Comparison of ENCODE assay signal across 20 cellular contexts in the genomic region with DNA sequence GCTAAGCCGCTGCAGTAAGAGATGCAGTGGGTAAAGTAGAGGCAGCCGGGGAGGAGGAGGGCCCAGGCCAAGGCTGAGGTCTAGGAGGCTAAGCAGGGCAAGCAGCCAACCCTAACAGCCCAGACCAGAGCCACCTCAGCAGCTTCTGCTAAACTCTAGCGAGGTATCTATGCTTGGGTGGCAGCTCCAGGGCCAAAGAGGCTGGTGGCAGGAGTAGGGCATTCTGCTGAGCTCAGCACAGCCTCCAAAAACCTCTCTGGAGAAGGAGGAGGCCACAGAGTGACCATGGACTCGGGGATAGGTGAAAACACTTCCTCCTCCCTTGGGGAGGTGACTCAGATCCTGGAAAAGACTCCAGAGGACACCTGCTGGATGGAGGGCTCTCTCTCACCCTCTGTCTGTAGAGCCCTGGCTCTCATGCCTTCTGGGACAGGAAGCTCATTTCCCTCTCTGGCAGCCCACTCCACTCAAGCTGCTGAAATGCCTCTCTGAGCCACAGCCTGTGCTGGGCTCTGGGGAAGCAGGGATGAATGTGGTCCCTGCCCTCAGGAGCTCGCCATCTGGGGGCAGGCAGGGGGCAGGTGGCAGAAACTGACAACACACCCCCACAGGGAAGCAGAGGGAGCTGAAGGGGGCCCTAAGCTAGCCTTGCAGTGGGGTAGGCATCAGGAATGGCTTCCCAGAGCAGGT. TPM values are rescaled to one million over a fixed set of nuclear protein-coding genes. Genes with fewer than 3 reads are reported as not detected.
DNase-seq lines count a peak whose midpoint lies in the region; ATAC-seq and TF ChIP-seq lines count a peak whose summit lies in the region.
"Had no signal": no experiment of that assay in that cellular context is flagged by ENCODE, and none has a peak within 500 bp of the region (broad histone marks: within the 10 kb centered on the region; RNA-seq: fewer than 3 reads in every experiment).

No MANE protein-coding gene starts in this region.

- DNase-seq in Daoy (ENCODE audit: low read depth) (peak; percentile 21), HT-29 (ENCODE audit: low spot score) (peak; percentile 34), WTC11 (ENCODE audit: low spot score) (no peak), right lobe of liver (no peak), T-helper 9 cell (no peak), G401 (ENCODE audit: low spot score) (no peak)
- DNase-seq: activated CD4-positive, CD25-positive, alpha-beta regulatory T cell treated with anti-CD3 and anti-CD28 coated beads, Interleukin-2, amount 50 U/mL, for 72 hours; activated gamma-delta T cell; amygdala; cerebellar nuclear complex; naive thymus-derived CD4-positive, alpha-beta T cell; NCI-H2107; NCI-H774; stimulated activated naive CD8-positive, alpha-beta T cell treated with anti-CD3 and anti-CD28 coated beads, Interleukin-15, Interleukin-2, amounts not matched to agents 100 U/mL and 50 U/mL, for 24 hours; trophoblast cell had no signal

- H3K27ac Mint-ChIP-seq in WTC11 = no peak overlapping the region
- H3K27ac Mint-ChIP-seq: naive thymus-derived CD4-positive, alpha-beta T cell; T-helper 1 cell treated with Interleukin-12 subunit alpha and Interleukin-12 subunit beta and Interleukin-4 antibody, amounts not matched to agents 30 μg/mL and 1 μg/mL, for 36 hours had no signal

- no peaks in the 10 kb centered on the region for H3K4me1 ChIP-seq in right lobe of liver

- intact Hi-C loops in right lobe of liver (cut with DNase I) = no loop called here

- no peaks in the 10 kb centered on the region for H3K9me3 ChIP-seq in right lobe of liver

- no peaks in the 10 kb centered on the region for H3K27me3 ChIP-seq in right lobe of liver

- WGBS in right lobe of liver (ENCODE audit: insufficient coverage, low coverage, low lambda C conversion rate, missing lambda C conversion rate) = 25% methylated on average over 2 of the region's 5 CpGs

- no peak overlapping the region for H3K4me3 ChIP-seq in right lobe of liver
- H3K4me3 ChIP-seq: lung had no signal

- H3K27ac ChIP-seq in right lobe of liver = no peak overlapping the region

- no peak overlapping the region for H3K4me3 Mint-ChIP-seq in WTC11
- H3K4me3 Mint-ChIP-seq: naive thymus-derived CD4-positive, alpha-beta T cell; T-helper 1 cell treated with Interleukin-12 subunit alpha and Interleukin-12 subunit beta and Interleukin-4 antibody, amounts not matched to agents 30 μg/mL and 1 μg/mL, for 36 hours had no signal

- H3K4me1 Mint-ChIP-seq in WTC11 = peaks cover 7% of the 10 kb centered on the region; the same call in 1 of the 2 replicates
- H3K4me1 Mint-ChIP-seq: naive thymus-derived CD4-positive, alpha-beta T cell had no signal

- H3K36me3 Mint-ChIP-seq in WTC11 = no peaks in the 10 kb centered on the region
- H3K36me3 Mint-ChIP-seq: naive thymus-derived CD4-positive, alpha-beta T cell had no signal

- in situ Hi-C loops in G401 (cut with HindIII; ENCODE audit: low sequenced_read_pairs) = no loop called here

- peak; percentile 85 for ATAC-seq in WTC11
- peak; percentile 31 to 62 (median 42) for ATAC-seq in right lobe of liver
- no peak for ATAC-seq in GM21528 (IDR thresholded peaks at IDR 0.05; ENCODE audit: low FRiP score, unreplicated experiment)
- ATAC-seq: naive thymus-derived CD4-positive, alpha-beta T cell; stimulated activated naive CD8-positive, alpha-beta T cell treated with anti-CD3 and anti-CD28 coated beads, Interleukin-15, Interleukin-2, amounts not matched to agents 100 U/mL and 50 U/mL, for 24 hours had no signal

- TF ChIP-seq POLR2A in right lobe of liver (IDR thresholded peaks at IDR 0.05) = no peak

- no peaks in the 10 kb centered on the region for H3K9me3 Mint-ChIP-seq in WTC11
- H3K9me3 Mint-ChIP-seq: naive thymus-derived CD4-positive, alpha-beta T cell; T-helper 1 cell treated with Interleukin-12 subunit alpha and Interleukin-12 subunit beta and Interleukin-4 antibody, amounts not matched to agents 30 μg/mL and 1 μg/mL, for 36 hours had no signal

- H3K36me3 ChIP-seq in right lobe of liver = no peaks in the 10 kb centered on the region

- TF ChIP-seq CTCF in WTC11 (IDR thresholded peaks at IDR 0.05) = no peak
- peak in 1 of 4 donors; percentile 13 for TF ChIP-seq CTCF in right lobe of liver (IDR thresholded peaks at IDR 0.05)

- POLR2A ChIA-PET in WTC11 (lab: Charles Lee) = interaction anchor here (1.1 to 1.2 kb wide), 2 partner anchors 13 to 19 kb away, joined by 3 read pairs; no protein-coding TSS in a partner anchor

- peaks cover under 1% of the 10 kb centered on the region; the same call in 1 of the 2 replicates for H3K27me3 Mint-ChIP-seq in WTC11 (ENCODE audit: low read depth)

- CTCF ChIA-PET in WTC11 (lab: Charles Lee) = interaction anchor here (0.6 to 4.5 kb wide), 16 partner anchors 10 to 201 kb away, joined by 3 to 46 read pairs (median 7); a partner anchor contains a TSS

TF ChIP-seq in WTC11, 78 proteins besides CTCF, POLR2A, EP300 and RAD21:
- TF ChIP-seq, protein P1, sequence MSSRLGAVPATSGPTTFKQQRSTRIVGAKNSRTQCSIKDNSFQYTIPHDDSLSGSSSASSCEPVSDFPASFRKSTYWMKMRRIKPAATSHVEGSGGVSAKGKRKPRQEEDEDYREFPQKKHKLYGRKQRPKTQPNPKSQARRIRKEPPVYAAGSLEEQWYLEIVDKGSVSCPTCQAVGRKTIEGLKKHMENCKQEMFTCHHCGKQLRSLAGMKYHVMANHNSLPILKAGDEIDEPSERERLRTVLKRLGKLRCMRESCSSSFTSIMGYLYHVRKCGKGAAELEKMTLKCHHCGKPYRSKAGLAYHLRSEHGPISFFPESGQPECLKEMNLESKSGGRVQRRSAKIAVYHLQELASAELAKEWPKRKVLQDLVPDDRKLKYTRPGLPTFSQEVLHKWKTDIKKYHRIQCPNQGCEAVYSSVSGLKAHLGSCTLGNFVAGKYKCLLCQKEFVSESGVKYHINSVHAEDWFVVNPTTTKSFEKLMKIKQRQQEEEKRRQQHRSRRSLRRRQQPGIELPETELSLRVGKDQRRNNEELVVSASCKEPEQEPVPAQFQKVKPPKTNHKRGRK (CRISPR knock-in tag; IDR thresholded peaks at IDR 0.05; ENCODE audit: borderline replicate concordance) = no peak
- TF ChIP-seq, protein P2, sequence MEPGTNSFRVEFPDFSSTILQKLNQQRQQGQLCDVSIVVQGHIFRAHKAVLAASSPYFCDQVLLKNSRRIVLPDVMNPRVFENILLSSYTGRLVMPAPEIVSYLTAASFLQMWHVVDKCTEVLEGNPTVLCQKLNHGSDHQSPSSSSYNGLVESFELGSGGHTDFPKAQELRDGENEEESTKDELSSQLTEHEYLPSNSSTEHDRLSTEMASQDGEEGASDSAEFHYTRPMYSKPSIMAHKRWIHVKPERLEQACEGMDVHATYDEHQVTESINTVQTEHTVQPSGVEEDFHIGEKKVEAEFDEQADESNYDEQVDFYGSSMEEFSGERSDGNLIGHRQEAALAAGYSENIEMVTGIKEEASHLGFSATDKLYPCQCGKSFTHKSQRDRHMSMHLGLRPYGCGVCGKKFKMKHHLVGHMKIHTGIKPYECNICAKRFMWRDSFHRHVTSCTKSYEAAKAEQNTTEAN (CRISPR knock-in tag; IDR thresholded peaks at IDR 0.05) = no peak
- TF ChIP-seq ZNF219 (CRISPR knock-in tag; IDR thresholded peaks at IDR 0.05; ENCODE audit: borderline replicate concordance) (no peak), RELA (CRISPR knock-in tag; IDR thresholded peaks at IDR 0.05; ENCODE audit: borderline replicate concordance) (no peak), OVOL2 (CRISPR knock-in tag; IDR thresholded peaks at IDR 0.05; ENCODE audit: borderline replicate concordance) (no peak), SP1 (CRISPR knock-in tag; conservative IDR thresholded peaks at IDR 0.05) (no peak), ATF1 (CRISPR knock-in tag; IDR thresholded peaks at IDR 0.05) (no peak)
- TF ChIP-seq, protein P3, sequence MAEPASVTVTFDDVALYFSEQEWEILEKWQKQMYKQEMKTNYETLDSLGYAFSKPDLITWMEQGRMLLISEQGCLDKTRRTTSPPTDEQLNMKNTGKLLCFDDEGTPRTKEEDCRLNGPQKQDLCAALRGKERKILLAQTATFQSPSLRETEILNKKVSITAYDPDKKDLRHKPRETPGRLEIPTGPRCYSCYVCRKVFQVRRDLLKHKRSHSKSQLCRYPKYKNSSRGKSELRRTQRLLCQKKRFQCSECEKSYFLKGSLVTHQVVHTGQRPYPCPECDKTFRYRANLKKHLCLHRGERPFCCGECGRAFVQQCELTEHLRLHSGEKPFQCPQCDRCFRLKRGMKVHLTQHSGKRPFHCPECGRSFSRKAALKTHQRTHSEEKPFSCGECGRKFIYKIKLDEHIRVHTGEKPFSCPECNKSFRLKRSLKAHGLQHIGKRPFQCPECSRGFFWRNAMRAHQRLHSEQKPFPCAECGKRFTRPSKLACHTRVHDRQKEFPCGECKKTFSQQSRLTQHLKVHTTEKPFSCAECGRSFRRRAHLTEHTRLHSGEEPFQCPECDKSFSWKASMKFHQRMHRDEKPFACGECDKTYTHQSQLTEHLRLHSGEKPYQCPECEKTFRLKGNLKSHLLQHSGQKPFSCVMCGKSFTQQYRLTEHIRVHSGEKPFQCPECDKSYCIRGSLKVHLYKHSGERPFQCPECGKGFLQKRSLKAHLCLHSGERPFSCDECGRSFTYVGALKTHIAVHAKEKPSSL (CRISPR knock-in tag; conservative IDR thresholded peaks at IDR 0.05) = no peak
- TF ChIP-seq, protein P4, sequence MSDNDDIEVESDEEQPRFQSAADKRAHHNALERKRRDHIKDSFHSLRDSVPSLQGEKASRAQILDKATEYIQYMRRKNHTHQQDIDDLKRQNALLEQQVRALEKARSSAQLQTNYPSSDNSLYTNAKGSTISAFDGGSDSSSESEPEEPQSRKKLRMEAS (CRISPR knock-in tag; IDR thresholded peaks at IDR 0.05) = no peak

RNA-seq across cellular contexts. Expression of a gene that starts 16.5 kb away (rescaled TPM):
- total RNA-seq in Daoy (2014; rRNA removed; shearing (Covaris generic)) = not detected in 2 replicates
- total RNA-seq in HT-29 (2014; rRNA removed; shearing (Covaris generic)) = not detected in 2 replicates
- total RNA-seq in WTC11 (2021) (0.37 to 0.78 TPM (median 0.60 TPM) in 3 replicates), right lobe of liver (not detected)
- total RNA-seq in G401 (2014; rRNA removed; shearing (Covaris generic)) = not detected in 2 replicates
- total RNA-seq: fibroblast of villous mesenchyme, MCF 10A had no signal

Comparison
In these comparisons a context has a peak if more than half of its experiments do, and no peak if none do; other contexts are left out.
1. DNase-seq: peak in Daoy (single experiment) and HT-29 (single experiment); none in WTC11 (single experiment), right lobe of liver (0 of 3), T-helper 9 cell (single experiment) and G401 (single experiment).